ENCODE assay signal across 25 cellular contexts in the genomic region with DNA sequence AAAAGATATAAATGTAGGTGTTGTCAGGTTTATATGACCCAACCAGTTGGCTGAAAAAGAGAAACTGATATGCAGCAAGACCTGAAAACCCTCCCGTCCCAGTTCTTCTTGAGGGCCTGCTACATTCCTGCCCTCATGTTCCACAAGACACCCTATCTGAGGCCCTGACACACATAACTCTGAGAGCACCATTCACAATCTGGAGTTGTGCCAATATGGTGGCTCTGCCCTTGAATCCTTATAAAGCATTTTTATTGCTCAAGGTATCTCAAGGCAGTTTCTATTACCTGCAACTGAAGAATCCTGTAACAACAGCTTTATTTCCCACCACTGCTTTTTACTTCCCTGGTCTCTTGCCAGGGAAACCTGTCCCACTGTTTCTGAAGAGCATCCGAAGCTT.
"Had no signal": no experiment of that assay in that cellular context is flagged by ENCODE, and none has a peak within 500 bp of the region (broad histone marks: within the 10 kb centered on the region; RNA-seq: fewer than 3 reads in every experiment).

No MANE protein-coding gene starts in this region.

- DNase-seq: activated CD4-positive, alpha-beta T cell treated with anti-CD3 and anti-CD28 coated beads, Interleukin-2, amount 50 U/mL, for 1 hour; activated CD8-positive, alpha-beta memory T cell treated with anti-CD3 and anti-CD28 coated beads for 24 hours; activated CD8-positive, alpha-beta memory T cell treated with anti-CD3 and anti-CD28 coated beads, Interleukin-2, amount 50 U/mL, for 4 hours; activated naive CD4-positive, alpha-beta T cell; activated T-cell treated with anti-CD3 and anti-CD28 coated beads, Interleukin-2, amount 50 U/mL, for 24 hours; effector CD4-positive, alpha-beta T cell; immature natural killer cell; left lung; mammary epithelial cell; ovary; right cardiac atrium; stimulated activated CD4-positive, alpha-beta T cell treated with anti-CD3 and anti-CD28 coated beads, Interleukin-1b, Interleukin-23, amount 100 ng/mL, for 48 hours; stimulated activated naive CD8-positive, alpha-beta T cell treated with anti-CD3 and anti-CD28 coated beads, Interleukin-15, amount 100 ng/mL, for 72 hours; SW 1271; trophoblast cell had no signal

- H3K36me3 ChIP-seq: cardiac muscle cell, ovary had no signal

- H3K27ac ChIP-seq: cardiac muscle cell, left lung, neutrophil, ovary, SK-N-MC, VCaP had no signal

- H3K4me3 ChIP-seq: cardiac muscle cell, left lung, ovary, SK-N-MC had no signal

- ATAC-seq: activated CD4-positive, CD25-positive, alpha-beta regulatory T cell treated with anti-CD3 and anti-CD28 coated beads, Interleukin-2, amount 50 U/mL, for 24 hours; left lung; natural killer cell treated with Interleukin-12 subunit alpha and Interleukin-12 subunit beta and Interleukin-15 and Interleukin-18, amount 100 ng/mL, for 72 hours; right cardiac atrium; stimulated activated effector memory CD8-positive, alpha-beta T cell treated with anti-CD3 and anti-CD28 coated beads, Interleukin-12 subunit alpha, Interleukin-12 subunit beta, amount 100 ng/mL, for 72 hours; stimulated activated naive CD8-positive, alpha-beta T cell treated with anti-CD3 and anti-CD28 coated beads, Interleukin-15, amount 100 ng/mL, for 72 hours had no signal

- H3K9me3 ChIP-seq: left lung, neutrophil, ovary had no signal

- H3K27ac Mint-ChIP-seq: activated T-cell treated with anti-CD3 and anti-CD28 coated beads, Interleukin-2, amount 50 U/mL, for 24 hours; activated T-helper 2 cell treated with anti-CD3 and anti-CD28 coated beads, Interferon-gamma antibody, Interleukin-2, Interleukin-4, amounts not matched to agents 10 μg/mL and 5 μg/mL and 100 μg/mL, durations not matched to agents 14 hours and 24 hours and 36 hours; dendritic cell treated with granulocyte-macrophage colony-stimulating factor and Interleukin-4, amounts not matched to agents 40 ng/mL and 50 ng/mL, for 4 days; mesothelial cell of epicardium; stimulated activated effector memory CD8-positive, alpha-beta T cell treated with anti-CD3 and anti-CD28 coated beads, Interleukin-12 subunit alpha, Interleukin-12 subunit beta, amount 100 ng/mL, for 72 hours; stimulated activated naive CD8-positive, alpha-beta T cell treated with anti-CD3 and anti-CD28 coated beads, Interleukin-15, amount 100 ng/mL, for 72 hours had no signal

- H3K9me3 Mint-ChIP-seq: activated T-cell treated with anti-CD3 and anti-CD28 coated beads, Interleukin-2, amount 50 U/mL, for 24 hours; activated T-helper 2 cell treated with anti-CD3 and anti-CD28 coated beads, Interferon-gamma antibody, Interleukin-2, Interleukin-4, amounts not matched to agents 10 μg/mL and 5 μg/mL and 100 μg/mL, durations not matched to agents 14 hours and 24 hours and 36 hours; dendritic cell treated with granulocyte-macrophage colony-stimulating factor and Interleukin-4, amounts not matched to agents 40 ng/mL and 50 ng/mL, for 4 days; immature natural killer cell; mesothelial cell of epicardium; natural killer cell treated with Interleukin-12 subunit alpha and Interleukin-12 subunit beta and Interleukin-15 and Interleukin-18, amount 100 ng/mL, for 72 hours; stimulated activated effector memory CD8-positive, alpha-beta T cell treated with anti-CD3 and anti-CD28 coated beads, Interleukin-12 subunit alpha, Interleukin-12 subunit beta, amount 100 ng/mL, for 72 hours; stimulated activated naive CD8-positive, alpha-beta T cell treated with anti-CD3 and anti-CD28 coated beads, Interleukin-15, amount 100 ng/mL, for 72 hours had no signal

- H3K27me3 ChIP-seq: cardiac muscle cell, left lung, neutrophil, ovary had no signal

- H3K27me3 Mint-ChIP-seq: activated T-cell treated with anti-CD3 and anti-CD28 coated beads, Interleukin-2, amount 50 U/mL, for 24 hours; dendritic cell treated with granulocyte-macrophage colony-stimulating factor and Interleukin-4, amounts not matched to agents 40 ng/mL and 50 ng/mL, for 4 days; natural killer cell treated with Interleukin-12 subunit alpha and Interleukin-12 subunit beta and Interleukin-15 and Interleukin-18, amount 100 ng/mL, for 72 hours; stimulated activated naive CD8-positive, alpha-beta T cell treated with anti-CD3 and anti-CD28 coated beads, Interleukin-15, amount 100 ng/mL, for 72 hours had no signal

- H3K4me3 Mint-ChIP-seq: activated T-cell treated with anti-CD3 and anti-CD28 coated beads, Interleukin-2, amount 50 U/mL, for 24 hours; dendritic cell treated with granulocyte-macrophage colony-stimulating factor and Interleukin-4, amounts not matched to agents 40 ng/mL and 50 ng/mL, for 4 days; immature natural killer cell; mesothelial cell of epicardium; natural killer cell treated with Interleukin-12 subunit alpha and Interleukin-12 subunit beta and Interleukin-15 and Interleukin-18, amount 100 ng/mL, for 72 hours; stimulated activated effector memory CD8-positive, alpha-beta T cell treated with anti-CD3 and anti-CD28 coated beads, Interleukin-12 subunit alpha, Interleukin-12 subunit beta, amount 100 ng/mL, for 72 hours; stimulated activated naive CD8-positive, alpha-beta T cell treated with anti-CD3 and anti-CD28 coated beads, Interleukin-15, amount 100 ng/mL, for 72 hours had no signal
